1 cellular context compared by ENCODE assay signal in genomic region chr4:174214102-174214878, GRCh38.
TF ChIP-seq lines count a peak whose summit lies in the region.

No MANE protein-coding gene starts in this region.

TF ChIP-seq in SK-N-SH treated with all-trans-retinoic acid at 6 μM for 48 hours, 23 proteins besides CTCF, POLR2A, EP300 and RAD21 (continued from another document):
- TF ChIP-seq ESRRG (CRISPR knock-in tag; IDR thresholded peaks at IDR 0.05) (no peak), ZNF70 (CRISPR knock-in tag; IDR thresholded peaks at IDR 0.05) (no peak), ZC3H10 (CRISPR knock-in tag; IDR thresholded peaks at IDR 0.05) (no peak), ZNF8 (CRISPR knock-in tag; IDR thresholded peaks at IDR 0.05) (no peak)
TF ChIP-seq in SK-N-SH treated with all-trans-retinoic acid at 6 μM for 48 hours: peak in this region for 0.
